Comparison of ENCODE assay signal across 27 cellular contexts in genomic region chr21:28910280-28910887, GRCh38.
A peak's percentile ranks its signal among the peaks of the same experiment; 100 is the strongest.
DNase-seq lines count a peak whose midpoint lies in the region; ATAC-seq, FAIRE-seq and TF ChIP-seq lines count a peak whose summit lies in the region.
"Had no signal": no experiment of that assay in that cellular context is flagged by ENCODE, and none has a peak within 500 bp of the region (broad histone marks: within the 10 kb centered on the region; RNA-seq: fewer than 3 reads in every experiment).

No MANE protein-coding gene starts in this region.

- H3K56ac ChIP-seq in H9 (ENCODE audit: insufficient read length, low read depth, low read length), result no peak overlapping the region

- no peak overlapping the region for H2BK15ac ChIP-seq in H9 (ENCODE audit: low read depth, low read length)

- H3K79me1 ChIP-seq in H9 (ENCODE audit: insufficient read depth, low read depth, low read length, poor library complexity, severe bottlenecking), result no peaks in the 10 kb centered on the region

- no peak for DNase-seq in ascending aorta (ENCODE audit: low spot score in 2 of 2)
- DNase-seq in fibroblast of villous mesenchyme (ENCODE audit: low read depth), result peak; percentile 8
- no peak for DNase-seq in thyroid gland
- DNase-seq in D721Med (ENCODE audit: insufficient read length, low spot score), result no peak
- DNase-seq in H9, result no peak
- DNase-seq: Calu3; CD8-positive, alpha-beta T cell; DMS53; EL; HFFc6; Kasumi-1; MG63; NCI-H1048; NCI-H1436 treated with DMSO at 0.1 percent for 48 hours; NCI-H2029 treated with DMSO at 0.1 percent for 48 hours; NCI-H2171; NCI-H526 treated with DMSO at 0.1 percent for 48 hours; Peyer's patch had no signal

- no peaks in the 10 kb centered on the region for H3K79me2 ChIP-seq in H9 (ENCODE audit: insufficient read depth, low read length)

- H2BK20ac ChIP-seq in H9 (ENCODE audit: low read depth, low read length, poor library complexity, severe bottlenecking), result no peak overlapping the region

- H2AFZ ChIP-seq in H9 (ENCODE audit: low read length), result no peak overlapping the region

- H3K4me1 ChIP-seq in ascending aorta, result peaks cover 0 to 21% of the 10 kb centered on the region in 2 donors
- H3K4me1 ChIP-seq in thyroid gland, result peaks cover 0 to 9% of the 10 kb centered on the region in 2 donors
- H3K4me1 ChIP-seq in H9 (ENCODE audit: insufficient read depth, low read length), result no peaks in the 10 kb centered on the region
- H3K4me1 ChIP-seq: BLaER1, Peyer's patch, SJSA1 had no signal

- TF ChIP-seq CTCF in ascending aorta (IDR thresholded peaks at IDR 0.05) (no peak), fibroblast of villous mesenchyme (IDR thresholded peaks at IDR 0.05; ENCODE audit: insufficient read depth, low read depth, low read length) (no peak), thyroid gland (IDR thresholded peaks at IDR 0.05) (no peak), D721Med (IDR thresholded peaks at IDR 0.05; ENCODE audit: insufficient read depth, missing control alignments) (no peak), H9 (conservative IDR thresholded peaks at IDR 0.05) (no peak)

- no peak overlapping the region for H3K14ac ChIP-seq in H9 (ENCODE audit: insufficient read depth, low read length)

- H3K4me3 ChIP-seq in ascending aorta (peak overlapping the region in 1 of 2 donors; percentile 7), fibroblast of villous mesenchyme (ENCODE audit: low read depth, low read length) (no peak overlapping the region), thyroid gland (replicated peaks in 1 of 3) (no peak overlapping the region)
- H3K4me3 ChIP-seq: BLaER1, MG63, Peyer's patch, SJSA1 had no signal

- no peak overlapping the region for H3K4me3 Mint-ChIP-seq in H9
- H3K4me3 Mint-ChIP-seq: CD8-positive, alpha-beta T cell; HFFc6 had no signal

- H2BK12ac ChIP-seq in H9 (ENCODE audit: insufficient read length, low read depth, low read length), result no peak overlapping the region

- no peak overlapping the region for H3K18ac ChIP-seq in H9 (ENCODE audit: insufficient read length, low read depth, low read length)

- no peak overlapping the region for H2BK5ac ChIP-seq in H9 (ENCODE audit: insufficient read length, low read length)

- 57 to 65% methylated on average over 4 of the region's 4 CpGs for WGBS in thyroid gland, 2 donors
- WGBS in H9 (ENCODE audit: extremely low coverage, insufficient read length, low lambda C conversion rate), result no CpG with 5 or more reads among the region's 4 CpGs

- no peak overlapping the region for H3K4me2 ChIP-seq in H9 (ENCODE audit: insufficient read depth, insufficient read length, low read length)
- H3K4me2 ChIP-seq: BLaER1 had no signal

- peak overlapping the region; percentile 73 to 80 for H3K27ac ChIP-seq in ascending aorta
- H3K27ac ChIP-seq in thyroid gland, result peak overlapping the region in 2 of 3 donors; percentile 6 to 19
- no peak overlapping the region for H3K27ac ChIP-seq in H9 (ENCODE audit: insufficient read length, low read depth, low read length)
- H3K27ac ChIP-seq: BLaER1, HL-60, Peyer's patch, SJSA1 had no signal

- no peak overlapping the region for H4K5ac ChIP-seq in H9 (ENCODE audit: insufficient read length, low read depth, low read length)

- no peak overlapping the region for H3K9ac ChIP-seq in H9 (ENCODE audit: extremely low read depth, insufficient read length, low read length)
- H3K9ac ChIP-seq: BLaER1 had no signal

- H3K9me3 ChIP-seq in ascending aorta (no peaks in the 10 kb centered on the region), thyroid gland (no peaks in the 10 kb centered on the region), H9 (ENCODE audit: control insufficient read depth, low read depth, low read length) (no peaks in the 10 kb centered on the region)
- H3K9me3 ChIP-seq: BLaER1, MG63, Peyer's patch, SJSA1 had no signal

- no peak overlapping the region for H3K4ac ChIP-seq in H9 (ENCODE audit: low read depth, low read length)

- H3K27me3 ChIP-seq in ascending aorta, result no peaks in the 10 kb centered on the region
- H3K27me3 ChIP-seq in thyroid gland, result no peaks in the 10 kb centered on the region
- H3K27me3 ChIP-seq in H9 (ENCODE audit: insufficient read depth, low read length), result no peaks in the 10 kb centered on the region
- H3K27me3 ChIP-seq: BLaER1, MG63, Peyer's patch, SJSA1 had no signal

- no peak overlapping the region for H3T11ph ChIP-seq in H9 (ENCODE audit: low read length)

- H3K36me3 Mint-ChIP-seq in H9 (ENCODE audit: insufficient read depth in 1 of 3, low read depth in 3 of 3), result no peaks in the 10 kb centered on the region
- H3K36me3 Mint-ChIP-seq: CD8-positive, alpha-beta T cell had no signal

- H3K9me3 Mint-ChIP-seq in H9, result no peaks in the 10 kb centered on the region
- H3K9me3 Mint-ChIP-seq: CD8-positive, alpha-beta T cell; HFFc6 had no signal

- no peaks in the 10 kb centered on the region for H3K23me2 ChIP-seq in H9 (ENCODE audit: insufficient read length, low read depth, low read length, poor library complexity, severe bottlenecking)

- TF ChIP-seq POLR2A in thyroid gland (IDR thresholded peaks at IDR 0.05), result no peak

- H3K4me1 Mint-ChIP-seq in H9, result peaks cover 3% of the 10 kb centered on the region in 2 experiments

- ATAC-seq in GM18867 (IDR thresholded peaks at IDR 0.05; ENCODE audit: unreplicated experiment) (no peak), HG02884 (IDR thresholded peaks at IDR 0.05; ENCODE audit: unreplicated experiment) (no peak)
- ATAC-seq: CD8-positive, alpha-beta T cell had no signal

- H4K8ac ChIP-seq in H9 (replicated peaks; ENCODE audit: insufficient read length, low read depth, low read length), result no peak overlapping the region

- H3K27me3 Mint-ChIP-seq in H9 (ENCODE audit: low read depth), result no peaks in the 10 kb centered on the region

- H4K20me1 ChIP-seq in H9 (ENCODE audit: control insufficient read depth, insufficient read depth, insufficient read length), result no peaks in the 10 kb centered on the region
- H4K20me1 ChIP-seq: BLaER1 had no signal

- peak overlapping the region in 1 of 3 experiments; percentile 21; a peak in 1 of 7 replicates for H3K27ac Mint-ChIP-seq in H9
- H3K27ac Mint-ChIP-seq: CD8-positive, alpha-beta T cell; HFFc6 had no signal

- no peak overlapping the region for H4K91ac ChIP-seq in H9 (ENCODE audit: insufficient read length, low read depth, low read length)

- no peak overlapping the region for H2AK5ac ChIP-seq in H9 (ENCODE audit: insufficient read length, low read length)

- FAIRE-seq in G401.6 (lab: Jason Lieb, UNC), result peak; percentile 98
- no peak for FAIRE-seq in D721Med (lab: Jason Lieb, UNC)
- FAIRE-seq: A204.1, GM12891, GM18507 had no signal

- intact Hi-C loops in ascending aorta (cut with DNase I), result loop anchor here (10.0 kb wide), 1 partner anchor 276 kb away; no protein-coding TSS in a partner anchor
- intact Hi-C loops in thyroid gland (cut with DNase I), result no loop called here

- H2BK120ac ChIP-seq in H9 (ENCODE audit: low read depth, low read length, poor library complexity, severe bottlenecking), result no peak overlapping the region

- H3K23ac ChIP-seq in H9 (ENCODE audit: insufficient read length, low read depth, low read length), result no peak overlapping the region

- H3K36me3 ChIP-seq in ascending aorta, result no peaks in the 10 kb centered on the region
- no peaks in the 10 kb centered on the region for H3K36me3 ChIP-seq in thyroid gland
- H3K36me3 ChIP-seq: BLaER1, MG63, Peyer's patch, SJSA1 had no signal
